In the genomic region with DNA sequence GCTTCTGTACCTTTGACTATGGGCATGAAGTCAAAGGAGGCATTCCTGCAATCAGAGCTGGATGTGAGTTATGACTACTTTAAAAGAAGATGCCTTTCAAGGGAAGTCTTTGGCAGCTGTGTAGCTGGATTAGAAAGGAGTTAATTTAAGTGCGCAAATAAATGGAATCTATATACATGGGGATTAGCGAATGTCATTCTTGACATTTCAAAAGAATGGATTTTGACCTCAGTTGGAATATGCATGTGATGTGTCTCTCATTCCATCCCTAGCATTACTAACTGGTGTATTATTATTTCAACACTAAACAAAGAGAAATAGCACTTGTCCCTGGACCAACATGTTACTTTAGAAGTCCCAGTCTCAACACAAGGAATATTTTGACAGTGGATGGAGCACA, we compare ENCODE assay signal across 21 cellular contexts.
DNase-seq lines count a peak whose midpoint lies in the region; ATAC-seq and TF ChIP-seq lines count a peak whose summit lies in the region.
"Had no signal": no experiment of that assay in that cellular context is flagged by ENCODE, and none has a peak within 500 bp of the region (broad histone marks: within the 10 kb centered on the region; RNA-seq: fewer than 3 reads in every experiment).

No MANE protein-coding gene starts in this region.

- TF ChIP-seq CTCF in esophagus muscularis mucosa (IDR thresholded peaks at IDR 0.05) (no peak), nephron (IDR thresholded peaks at IDR 0.05; ENCODE audit: unreplicated experiment in 3 of 3) (no peak)

- no peak for TF ChIP-seq POLR2A in esophagus muscularis mucosa (IDR thresholded peaks at IDR 0.05; ENCODE audit: low read depth)

- intact Hi-C loops in esophagus muscularis mucosa (cut with DNase I), result no loop called here

- H3K4me3 Mint-ChIP-seq in nephron, result peak overlapping the region in 1 of 3 experiments; percentile 39
- H3K4me3 Mint-ChIP-seq: CD14-positive monocyte; CD4-positive, alpha-beta T cell; CD8-positive, alpha-beta memory T cell; GM23338; H9 had no signal

- peak; percentile 35 for DNase-seq in NCI-H82 (lab: John Stamatoyannopoulos, UW)
- DNase-seq in esophagus muscularis mucosa (ENCODE audit: extremely low spot score), result no peak
- DNase-seq in UCSD-AML1 (lab: John Stamatoyannopoulos, UW; ENCODE audit: unreplicated experiment), result no peak
- DNase-seq in DMS153 treated with DMSO at 0.1 percent for 48 hours (lab: John Stamatoyannopoulos, UW; ENCODE audit: unreplicated experiment), result no peak
- DNase-seq: 8988T; ACHN; AML-193; BE2C; Calu3; CD4-positive, alpha-beta T cell; CD8-positive, alpha-beta memory T cell; DND-41; H9 had no signal

- no peaks in the 10 kb centered on the region for H3K27me3 ChIP-seq in esophagus muscularis mucosa
- H3K27me3 ChIP-seq: BE2C; BLaER1 treated with 17β-estradiol and CSF1 and Interleukin-3, amounts not matched to agents 10 nM and 100 nM had no signal

- peaks cover 66% of the 10 kb centered on the region for H3K4me1 Mint-ChIP-seq in nephron
- H3K4me1 Mint-ChIP-seq: GM23338 had no signal

- peak overlapping the region; percentile 31 to 63 (median 37) for H3K27ac Mint-ChIP-seq in nephron
- H3K27ac Mint-ChIP-seq: CD14-positive monocyte; CD4-positive, alpha-beta T cell; CD8-positive, alpha-beta memory T cell; GM23338; H9 had no signal

- no peaks in the 10 kb centered on the region for H3K36me3 Mint-ChIP-seq in nephron (ENCODE audit: low read depth)
- H3K36me3 Mint-ChIP-seq: CD14-positive monocyte; CD8-positive, alpha-beta memory T cell had no signal

- no peaks in the 10 kb centered on the region for H3K9me3 Mint-ChIP-seq in nephron
- H3K9me3 Mint-ChIP-seq: CD4-positive, alpha-beta T cell; CD8-positive, alpha-beta memory T cell; GM23338; H9 had no signal

- H3K9me3 ChIP-seq in esophagus muscularis mucosa, result no peaks in the 10 kb centered on the region
- H3K9me3 ChIP-seq: A549; BE2C; BLaER1 treated with 17β-estradiol and CSF1 and Interleukin-3, amounts not matched to agents 10 nM and 100 nM had no signal

- H3K4me3 ChIP-seq in esophagus muscularis mucosa, result no peak overlapping the region
- H3K4me3 ChIP-seq: A549; BLaER1 treated with 17β-estradiol and CSF1 and Interleukin-3, amounts not matched to agents 10 nM and 100 nM; GM12878; GM23338 had no signal

- H3K27me3 Mint-ChIP-seq in nephron (ENCODE audit: low read depth), result peaks cover 20% of the 10 kb centered on the region

- H3K36me3 ChIP-seq in esophagus muscularis mucosa, result no peaks in the 10 kb centered on the region
- H3K36me3 ChIP-seq: BE2C; BLaER1 treated with 17β-estradiol and CSF1 and Interleukin-3, amounts not matched to agents 10 nM and 100 nM had no signal

- WGBS in esophagus muscularis mucosa, result 49% methylated on average over 2 of the region's 2 CpGs

- peak overlapping the region in 3 of 4 donors; percentile 24 to 45 (median 42) for H3K27ac ChIP-seq in esophagus muscularis mucosa (replicated peaks in 1 of 4)
- H3K27ac ChIP-seq: A549; BLaER1 treated with 17β-estradiol and CSF1 and Interleukin-3, amounts not matched to agents 10 nM and 100 nM had no signal

- TF ChIP-seq EP300 in esophagus muscularis mucosa (IDR thresholded peaks at IDR 0.05), result peak; percentile 41

- ATAC-seq in activated CD4-positive, CD25-positive, alpha-beta regulatory T cell treated with anti-CD3 and anti-CD28 coated beads, Interleukin-2, amount 50 U/mL, for 24 hours, result no peak
- ATAC-seq: A549, GM12878, GM23338, HCT116 had no signal

- peaks cover 0 to 45% (median 29%) of the 10 kb centered on the region in 4 donors for H3K4me1 ChIP-seq in esophagus muscularis mucosa
- H3K4me1 ChIP-seq: A549; BE2C; BLaER1 treated with 17β-estradiol and CSF1 and Interleukin-3, amounts not matched to agents 10 nM and 100 nM had no signal
